In genomic region chr6:15823838-15824414, GRCh38 we compare ENCODE assay signal across 15 cellular contexts.
DNase-seq lines count a peak whose midpoint lies in the region; ATAC-seq lines count a peak whose summit lies in the region.
"Had no signal": no experiment of that assay in that cellular context is flagged by ENCODE, and none has a peak within 500 bp of the region (broad histone marks: within the 10 kb centered on the region; RNA-seq: fewer than 3 reads in every experiment).

No MANE protein-coding gene starts in this region.

- no peak for DNase-seq in memory B cell (ENCODE audit: low spot score in 2 of 2)
- DNase-seq in activated naive CD4-positive, alpha-beta T cell treated with anti-CD3 and anti-CD28 coated beads, Interleukin-2, amount 50 U/mL, for 16 hours: no peak
- DNase-seq in NCI-H1092 treated with DMSO at 0.1 percent for 48 hours (lab: John Stamatoyannopoulos, UW): no peak
- no peak for DNase-seq in activated T-cell treated with anti-CD3 and anti-CD28 coated beads for 4 hours
- DNase-seq: activated CD4-positive, alpha-beta T cell treated with anti-CD3 and anti-CD28 coated beads, Interleukin-2, amount 10 ng/mL, durations not matched to agents 7 days and 5 days; activated T-cell treated with anti-CD3 and anti-CD28 coated beads, Interleukin-2, amount 50 U/mL, for 1 hour; Calu3; left ventricle myocardium inferior; ovary; stimulated activated CD4-positive, alpha-beta T cell treated with anti-CD3 and anti-CD28 coated beads, Interleukin-2, amount 100 ng/mL, for 48 hours had no signal

- no peaks in the 10 kb centered on the region for H3K36me3 Mint-ChIP-seq in memory B cell
- H3K36me3 Mint-ChIP-seq: activated naive CD4-positive, alpha-beta T cell treated with anti-CD3 and anti-CD28 coated beads, Interleukin-2, amount 50 U/mL, for 24 hours had no signal

- no peak overlapping the region for H3K4me3 Mint-ChIP-seq in memory B cell
- H3K4me3 Mint-ChIP-seq: activated CD4-positive, alpha-beta T cell treated with anti-CD3 and anti-CD28 coated beads, Interleukin-2, amount 10 ng/mL, durations not matched to agents 7 days and 5 days; activated naive CD4-positive, alpha-beta T cell treated with anti-CD3 and anti-CD28 coated beads, Interleukin-2, amount 50 U/mL, for 24 hours had no signal

- ATAC-seq in GM18520 (IDR thresholded peaks at IDR 0.05; ENCODE audit: unreplicated experiment) (peak; percentile 72), GM21390 (IDR thresholded peaks at IDR 0.05; ENCODE audit: unreplicated experiment) (peak; percentile 79), HG02885 (IDR thresholded peaks at IDR 0.05; ENCODE audit: poor library complexity, unreplicated experiment) (peak; percentile 82), memory B cell (ENCODE audit: low read depth) (peak; percentile 42)
- ATAC-seq: Panc1 had no signal

- H3K4me1 Mint-ChIP-seq in memory B cell: peaks cover 10% of the 10 kb centered on the region
- H3K4me1 Mint-ChIP-seq: activated CD4-positive, alpha-beta T cell treated with anti-CD3 and anti-CD28 coated beads, Interleukin-2, amount 10 ng/mL, durations not matched to agents 7 days and 5 days; activated naive CD4-positive, alpha-beta T cell treated with anti-CD3 and anti-CD28 coated beads, Interleukin-2, amount 50 U/mL, for 24 hours had no signal

- H3K9me3 Mint-ChIP-seq in memory B cell: no peaks in the 10 kb centered on the region
- H3K9me3 Mint-ChIP-seq: activated CD4-positive, alpha-beta T cell treated with anti-CD3 and anti-CD28 coated beads, Interleukin-2, amount 10 ng/mL, durations not matched to agents 7 days and 5 days; activated naive CD4-positive, alpha-beta T cell treated with anti-CD3 and anti-CD28 coated beads, Interleukin-2, amount 50 U/mL, for 24 hours had no signal

- H3K27me3 Mint-ChIP-seq in memory B cell: peaks cover 9% of the 10 kb centered on the region
- H3K27me3 Mint-ChIP-seq: activated CD4-positive, alpha-beta T cell treated with anti-CD3 and anti-CD28 coated beads, Interleukin-2, amount 10 ng/mL, durations not matched to agents 7 days and 5 days had no signal

- H3K27ac Mint-ChIP-seq in memory B cell: no peak overlapping the region
- H3K27ac Mint-ChIP-seq: activated CD4-positive, alpha-beta T cell treated with anti-CD3 and anti-CD28 coated beads, Interleukin-2, amount 10 ng/mL, durations not matched to agents 7 days and 5 days; activated naive CD4-positive, alpha-beta T cell treated with anti-CD3 and anti-CD28 coated beads, Interleukin-2, amount 50 U/mL, for 24 hours had no signal
